Comparison of ENCODE assay signal across 8 cellular contexts in the genomic region with DNA sequence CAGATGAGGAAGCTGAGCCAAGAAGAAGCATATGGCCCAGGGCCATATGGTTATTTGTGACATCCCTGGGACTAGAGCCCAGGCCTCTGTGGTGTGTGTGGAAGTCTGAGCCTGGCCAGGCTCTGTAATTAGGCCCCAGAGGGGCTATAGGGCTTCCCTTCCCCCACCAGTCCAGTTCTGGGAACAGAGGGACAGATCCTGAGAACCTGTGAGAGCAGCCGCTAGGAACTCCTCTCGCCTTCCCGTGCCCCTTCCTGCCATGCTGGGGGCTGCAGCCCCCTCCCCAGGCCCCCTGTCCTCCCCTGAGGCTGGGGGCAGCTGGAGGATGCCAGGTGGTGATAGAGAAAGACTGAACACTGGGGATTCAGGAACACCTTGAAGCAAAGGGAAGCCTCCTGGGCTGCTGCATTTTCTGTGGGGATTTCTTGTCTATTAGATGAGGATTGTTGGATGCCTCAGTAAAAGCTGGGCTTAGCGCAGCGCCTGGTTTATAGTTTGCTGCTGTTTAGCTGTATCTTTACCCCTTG. TPM values are rescaled to one million over a fixed set of nuclear protein-coding genes. Genes with fewer than 3 reads are reported as not detected.
DNase-seq lines count a peak whose midpoint lies in the region; ATAC-seq and TF ChIP-seq lines count a peak whose summit lies in the region.

No MANE protein-coding gene starts in this region.

- H3K9me3 ChIP-seq in liver (ENCODE audit: control insufficient read depth in 4 of 4, low read length in 3 of 4), result no peaks in the 10 kb centered on the region

- no peaks in the 10 kb centered on the region for H3K27me3 ChIP-seq in liver (ENCODE audit: control insufficient read depth in 4 of 4, insufficient read depth in 4 of 4, low read length in 3 of 4)

- TF ChIP-seq RAD21 in liver (IDR thresholded peaks at IDR 0.05), result no peak

- H3K27ac ChIP-seq in liver (ENCODE audit: low read depth in 1 of 2, low read length in 2 of 2) (peak overlapping the region; percentile 74 to 87), substantia nigra (ENCODE audit: low read depth, low read length, poor library complexity, severe bottlenecking) (peak overlapping the region; percentile 94)

- WGBS in liver, result 78% methylated on average over 5 of the region's 5 CpGs

- DNase-seq in NCI-H1694 treated with DMSO at 0.1 percent for 48 hours (lab: John Stamatoyannopoulos, UW) (peak; percentile 93), cerebellar cortex (ENCODE audit: low spot score) (peak; percentile 94), substantia nigra (lab: John Stamatoyannopoulos, UW) (peak in 2 of 49 donors; percentile 55 to 81), MV-4-11 (lab: John Stamatoyannopoulos, UW) (no peak), glomerular visceral epithelial cell (ENCODE audit: extremely low spot score) (no peak), foreskin melanocyte (no peak)

- TF ChIP-seq CTCF in liver (IDR thresholded peaks at IDR 0.05; ENCODE audit: low read depth, low read length, missing input control), result no peak

- H3K4me3 ChIP-seq in liver (ENCODE audit: low read depth in 1 of 3, low read length in 3 of 3), result no peak overlapping the region

- no peak overlapping the region for H3K9ac ChIP-seq in liver (ENCODE audit: low read depth in 1 of 2, low read length in 2 of 2)

- peaks cover 23 to 47% (median 37%) of the 10 kb centered on the region in 4 donors for H3K4me1 ChIP-seq in liver (ENCODE audit: control insufficient read depth in 4 of 4, insufficient read depth in 4 of 4, low read length in 3 of 4)

- H3K36me3 ChIP-seq in liver (ENCODE audit: control insufficient read depth in 4 of 4, insufficient read depth in 3 of 4, low read depth in 1 of 4, low read length in 3 of 4), result peaks cover 0 to 10% (median 7%) of the 10 kb centered on the region in 4 donors

- no peak for ATAC-seq in HG03460 (IDR thresholded peaks at IDR 0.05; ENCODE audit: unreplicated experiment)

TF ChIP-seq in liver, 16 proteins besides CTCF, POLR2A, EP300 and RAD21:
- TF ChIP-seq TAF1 (conservative IDR thresholded peaks at IDR 0.05) (no peak), FOXA2 (IDR thresholded peaks at IDR 0.05) (no peak), HNF4A (conservative IDR thresholded peaks at IDR 0.05) (no peak), JUND (IDR thresholded peaks at IDR 0.05) (no peak), NR2F2 (IDR thresholded peaks at IDR 0.05) (no peak), FOXA1 (IDR thresholded peaks at IDR 0.05) (no peak), YY1 (IDR thresholded peaks at IDR 0.05) (no peak), RXRA (IDR thresholded peaks at IDR 0.05) (no peak), EGR1 (IDR thresholded peaks at IDR 0.05; ENCODE audit: low read depth in 2 of 2) (no peak)
- TF ChIP-seq, protein P1, sequence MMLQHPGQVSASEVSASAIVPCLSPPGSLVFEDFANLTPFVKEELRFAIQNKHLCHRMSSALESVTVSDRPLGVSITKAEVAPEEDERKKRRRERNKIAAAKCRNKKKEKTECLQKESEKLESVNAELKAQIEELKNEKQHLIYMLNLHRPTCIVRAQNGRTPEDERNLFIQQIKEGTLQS (IDR thresholded peaks at IDR 0.05), result no peak
- TF ChIP-seq, protein P2, sequence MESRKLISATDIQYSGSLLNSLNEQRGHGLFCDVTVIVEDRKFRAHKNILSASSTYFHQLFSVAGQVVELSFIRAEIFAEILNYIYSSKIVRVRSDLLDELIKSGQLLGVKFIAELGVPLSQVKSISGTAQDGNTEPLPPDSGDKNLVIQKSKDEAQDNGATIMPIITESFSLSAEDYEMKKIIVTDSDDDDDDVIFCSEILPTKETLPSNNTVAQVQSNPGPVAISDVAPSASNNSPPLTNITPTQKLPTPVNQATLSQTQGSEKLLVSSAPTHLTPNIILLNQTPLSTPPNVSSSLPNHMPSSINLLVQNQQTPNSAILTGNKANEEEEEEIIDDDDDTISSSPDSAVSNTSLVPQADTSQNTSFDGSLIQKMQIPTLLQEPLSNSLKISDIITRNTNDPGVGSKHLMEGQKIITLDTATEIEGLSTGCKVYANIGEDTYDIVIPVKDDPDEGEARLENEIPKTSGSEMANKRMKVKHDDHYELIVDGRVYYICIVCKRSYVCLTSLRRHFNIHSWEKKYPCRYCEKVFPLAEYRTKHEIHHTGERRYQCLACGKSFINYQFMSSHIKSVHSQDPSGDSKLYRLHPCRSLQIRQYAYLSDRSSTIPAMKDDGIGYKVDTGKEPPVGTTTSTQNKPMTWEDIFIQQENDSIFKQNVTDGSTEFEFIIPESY (IDR thresholded peaks at IDR 0.05), result no peak
- TF ChIP-seq, protein P3, sequence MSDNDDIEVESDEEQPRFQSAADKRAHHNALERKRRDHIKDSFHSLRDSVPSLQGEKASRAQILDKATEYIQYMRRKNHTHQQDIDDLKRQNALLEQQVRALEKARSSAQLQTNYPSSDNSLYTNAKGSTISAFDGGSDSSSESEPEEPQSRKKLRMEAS (IDR thresholded peaks at IDR 0.05), result no peak
TF ChIP-seq in liver: peak in this region for 0.

RNA-seq across cellular contexts. Expression of gene COQ8A, which starts 33.3 kb away (rescaled TPM):
- total RNA-seq in liver, result 10 to 100 TPM; 24.4 to 57.1 TPM
- 10 to 100 TPM; 52.8 to 60.0 TPM for polyA plus RNA-seq in liver

Comparison
In these comparisons a context has a peak if more than half of its experiments do, and no peak if none do; other contexts are left out.
1. DNase-seq: peak in NCI-H1694 treated with DMSO at 0.1 percent for 48 hours (single experiment) and cerebellar cortex (single experiment); none in MV-4-11 (single experiment), glomerular visceral epithelial cell (single experiment) and foreskin melanocyte (single experiment).